ENCODE assay signal across 1 cellular context in the genomic region with DNA sequence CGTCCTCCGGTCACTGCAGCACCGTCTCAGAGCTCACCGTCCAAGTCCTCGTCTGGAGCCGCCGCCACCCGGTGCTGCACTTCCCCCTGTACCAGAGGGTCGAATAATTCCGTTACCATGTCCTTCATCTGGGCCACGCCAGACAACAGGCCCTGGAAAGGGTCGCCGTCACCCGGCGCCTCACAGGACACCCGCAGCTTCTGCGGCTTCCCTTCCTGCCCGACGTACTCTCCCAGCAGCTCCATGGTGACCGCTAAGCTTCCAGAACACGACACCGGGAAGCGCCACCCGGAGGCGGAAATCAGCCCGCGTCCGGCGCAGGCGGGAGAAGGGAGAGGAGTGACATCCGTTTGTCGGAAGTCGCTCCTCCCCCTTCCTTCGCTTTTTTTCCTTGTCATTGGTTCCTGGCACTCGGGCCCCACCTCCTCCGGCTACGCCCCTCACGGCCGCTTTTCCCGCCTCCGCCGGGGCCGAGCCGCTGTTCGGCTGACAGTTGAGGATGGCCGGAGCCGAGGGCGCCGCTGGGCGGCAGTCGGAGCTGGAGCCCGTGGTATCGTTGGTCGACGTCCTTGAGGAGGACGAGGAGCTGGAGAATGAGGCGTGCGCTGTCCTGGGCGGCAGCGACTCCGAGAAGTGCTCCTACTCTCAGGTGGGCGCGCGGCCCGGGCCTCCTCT.
TF ChIP-seq lines count a peak whose summit lies in the region.

A gene with protein sequence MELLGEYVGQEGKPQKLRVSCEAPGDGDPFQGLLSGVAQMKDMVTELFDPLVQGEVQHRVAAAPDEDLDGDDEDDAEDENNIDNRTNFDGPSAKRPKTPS (minus strand): TSS at position 273 of the 675 bp plus-strand sequence. CDS start 28 bp downstream, at position 245.
A gene with protein sequence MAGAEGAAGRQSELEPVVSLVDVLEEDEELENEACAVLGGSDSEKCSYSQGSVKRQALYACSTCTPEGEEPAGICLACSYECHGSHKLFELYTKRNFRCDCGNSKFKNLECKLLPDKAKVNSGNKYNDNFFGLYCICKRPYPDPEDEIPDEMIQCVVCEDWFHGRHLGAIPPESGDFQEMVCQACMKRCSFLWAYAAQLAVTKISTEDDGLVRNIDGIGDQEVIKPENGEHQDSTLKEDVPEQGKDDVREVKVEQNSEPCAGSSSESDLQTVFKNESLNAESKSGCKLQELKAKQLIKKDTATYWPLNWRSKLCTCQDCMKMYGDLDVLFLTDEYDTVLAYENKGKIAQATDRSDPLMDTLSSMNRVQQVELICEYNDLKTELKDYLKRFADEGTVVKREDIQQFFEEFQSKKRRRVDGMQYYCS (plus strand): TSS at position 464 of the 675 bp plus-strand sequence. CDS start 36 bp downstream, at position 500.

TF ChIP-seq in GM12878, 131 proteins besides CTCF, POLR2A, EP300 and RAD21 (continued from another document):
- TF ChIP-seq, protein P1, sequence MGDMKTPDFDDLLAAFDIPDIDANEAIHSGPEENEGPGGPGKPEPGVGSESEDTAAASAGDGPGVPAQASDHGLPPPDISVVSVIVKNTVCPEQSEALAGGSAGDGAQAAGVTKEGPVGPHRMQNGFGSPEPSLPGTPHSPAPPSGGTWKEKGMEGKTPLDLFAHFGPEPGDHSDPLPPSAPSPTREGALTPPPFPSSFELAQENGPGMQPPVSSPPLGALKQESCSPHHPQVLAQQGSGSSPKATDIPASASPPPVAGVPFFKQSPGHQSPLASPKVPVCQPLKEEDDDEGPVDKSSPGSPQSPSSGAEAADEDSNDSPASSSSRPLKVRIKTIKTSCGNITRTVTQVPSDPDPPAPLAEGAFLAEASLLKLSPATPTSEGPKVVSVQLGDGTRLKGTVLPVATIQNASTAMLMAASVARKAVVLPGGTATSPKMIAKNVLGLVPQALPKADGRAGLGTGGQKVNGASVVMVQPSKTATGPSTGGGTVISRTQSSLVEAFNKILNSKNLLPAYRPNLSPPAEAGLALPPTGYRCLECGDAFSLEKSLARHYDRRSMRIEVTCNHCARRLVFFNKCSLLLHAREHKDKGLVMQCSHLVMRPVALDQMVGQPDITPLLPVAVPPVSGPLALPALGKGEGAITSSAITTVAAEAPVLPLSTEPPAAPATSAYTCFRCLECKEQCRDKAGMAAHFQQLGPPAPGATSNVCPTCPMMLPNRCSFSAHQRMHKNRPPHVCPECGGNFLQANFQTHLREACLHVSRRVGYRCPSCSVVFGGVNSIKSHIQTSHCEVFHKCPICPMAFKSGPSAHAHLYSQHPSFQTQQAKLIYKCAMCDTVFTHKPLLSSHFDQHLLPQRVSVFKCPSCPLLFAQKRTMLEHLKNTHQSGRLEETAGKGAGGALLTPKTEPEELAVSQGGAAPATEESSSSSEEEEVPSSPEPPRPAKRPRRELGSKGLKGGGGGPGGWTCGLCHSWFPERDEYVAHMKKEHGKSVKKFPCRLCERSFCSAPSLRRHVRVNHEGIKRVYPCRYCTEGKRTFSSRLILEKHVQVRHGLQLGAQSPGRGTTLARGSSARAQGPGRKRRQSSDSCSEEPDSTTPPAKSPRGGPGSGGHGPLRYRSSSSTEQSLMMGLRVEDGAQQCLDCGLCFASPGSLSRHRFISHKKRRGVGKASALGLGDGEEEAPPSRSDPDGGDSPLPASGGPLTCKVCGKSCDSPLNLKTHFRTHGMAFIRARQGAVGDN (IDR thresholded peaks at IDR 0.05): no peak; the same call in 1 of the 2 replicates
- TF ChIP-seq CREM (IDR thresholded peaks at IDR 0.05; ENCODE audit: low read depth) (peak; percentile 89), RBBP5 (conservative IDR thresholded peaks at IDR 0.05) (no peak), KAT2A (conservative IDR thresholded peaks at IDR 0.05; ENCODE audit: control insufficient read depth, low read depth, low read length) (no peak), RCOR1 (conservative IDR thresholded peaks at IDR 0.05; ENCODE audit: low read depth, low read length) (no peak), CHD4 (IDR thresholded peaks at IDR 0.05) (no peak), BHLHE40 (IDR thresholded peaks at IDR 0.05; ENCODE audit: borderline replicate concordance in 1 of 2, low read depth in 2 of 2, low read length in 1 of 2) (peak; percentile 38 to 53; a peak in 2 of 4 replicates), SPI1 (IDR thresholded peaks at IDR 0.05; ENCODE audit: borderline replicate concordance, insufficient read depth, low read depth, low read length) (peak; percentile 65; the same call in 1 of the 2 replicates), KLF5 (IDR thresholded peaks at IDR 0.05; ENCODE audit: partially characterized antibody) (no peak), NFYA (IDR thresholded peaks at IDR 0.05; ENCODE audit: borderline replicate concordance, low read depth, low read length) (no peak), YY1 (IDR thresholded peaks at IDR 0.05; ENCODE audit: low read depth, low read length) (no peak; the same call in none of the 2 replicates), EED (IDR thresholded peaks at IDR 0.05; ENCODE audit: low read depth) (peak; percentile 94), SREBF2 (IDR thresholded peaks at IDR 0.05; ENCODE audit: low read length) (no peak)
- TF ChIP-seq, protein P2, sequence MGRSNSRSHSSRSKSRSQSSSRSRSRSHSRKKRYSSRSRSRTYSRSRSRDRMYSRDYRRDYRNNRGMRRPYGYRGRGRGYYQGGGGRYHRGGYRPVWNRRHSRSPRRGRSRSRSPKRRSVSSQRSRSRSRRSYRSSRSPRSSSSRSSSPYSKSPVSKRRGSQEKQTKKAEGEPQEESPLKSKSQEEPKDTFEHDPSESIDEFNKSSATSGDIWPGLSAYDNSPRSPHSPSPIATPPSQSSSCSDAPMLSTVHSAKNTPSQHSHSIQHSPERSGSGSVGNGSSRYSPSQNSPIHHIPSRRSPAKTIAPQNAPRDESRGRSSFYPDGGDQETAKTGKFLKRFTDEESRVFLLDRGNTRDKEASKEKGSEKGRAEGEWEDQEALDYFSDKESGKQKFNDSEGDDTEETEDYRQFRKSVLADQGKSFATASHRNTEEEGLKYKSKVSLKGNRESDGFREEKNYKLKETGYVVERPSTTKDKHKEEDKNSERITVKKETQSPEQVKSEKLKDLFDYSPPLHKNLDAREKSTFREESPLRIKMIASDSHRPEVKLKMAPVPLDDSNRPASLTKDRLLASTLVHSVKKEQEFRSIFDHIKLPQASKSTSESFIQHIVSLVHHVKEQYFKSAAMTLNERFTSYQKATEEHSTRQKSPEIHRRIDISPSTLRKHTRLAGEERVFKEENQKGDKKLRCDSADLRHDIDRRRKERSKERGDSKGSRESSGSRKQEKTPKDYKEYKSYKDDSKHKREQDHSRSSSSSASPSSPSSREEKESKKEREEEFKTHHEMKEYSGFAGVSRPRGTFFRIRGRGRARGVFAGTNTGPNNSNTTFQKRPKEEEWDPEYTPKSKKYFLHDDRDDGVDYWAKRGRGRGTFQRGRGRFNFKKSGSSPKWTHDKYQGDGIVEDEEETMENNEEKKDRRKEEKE (IDR thresholded peaks at IDR 0.05): no peak
- TF ChIP-seq, protein P3, sequence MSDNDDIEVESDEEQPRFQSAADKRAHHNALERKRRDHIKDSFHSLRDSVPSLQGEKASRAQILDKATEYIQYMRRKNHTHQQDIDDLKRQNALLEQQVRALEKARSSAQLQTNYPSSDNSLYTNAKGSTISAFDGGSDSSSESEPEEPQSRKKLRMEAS (IDR thresholded peaks at IDR 0.05; ENCODE audit: low read depth, low read length): peak; percentile 27
- TF ChIP-seq, protein P4, sequence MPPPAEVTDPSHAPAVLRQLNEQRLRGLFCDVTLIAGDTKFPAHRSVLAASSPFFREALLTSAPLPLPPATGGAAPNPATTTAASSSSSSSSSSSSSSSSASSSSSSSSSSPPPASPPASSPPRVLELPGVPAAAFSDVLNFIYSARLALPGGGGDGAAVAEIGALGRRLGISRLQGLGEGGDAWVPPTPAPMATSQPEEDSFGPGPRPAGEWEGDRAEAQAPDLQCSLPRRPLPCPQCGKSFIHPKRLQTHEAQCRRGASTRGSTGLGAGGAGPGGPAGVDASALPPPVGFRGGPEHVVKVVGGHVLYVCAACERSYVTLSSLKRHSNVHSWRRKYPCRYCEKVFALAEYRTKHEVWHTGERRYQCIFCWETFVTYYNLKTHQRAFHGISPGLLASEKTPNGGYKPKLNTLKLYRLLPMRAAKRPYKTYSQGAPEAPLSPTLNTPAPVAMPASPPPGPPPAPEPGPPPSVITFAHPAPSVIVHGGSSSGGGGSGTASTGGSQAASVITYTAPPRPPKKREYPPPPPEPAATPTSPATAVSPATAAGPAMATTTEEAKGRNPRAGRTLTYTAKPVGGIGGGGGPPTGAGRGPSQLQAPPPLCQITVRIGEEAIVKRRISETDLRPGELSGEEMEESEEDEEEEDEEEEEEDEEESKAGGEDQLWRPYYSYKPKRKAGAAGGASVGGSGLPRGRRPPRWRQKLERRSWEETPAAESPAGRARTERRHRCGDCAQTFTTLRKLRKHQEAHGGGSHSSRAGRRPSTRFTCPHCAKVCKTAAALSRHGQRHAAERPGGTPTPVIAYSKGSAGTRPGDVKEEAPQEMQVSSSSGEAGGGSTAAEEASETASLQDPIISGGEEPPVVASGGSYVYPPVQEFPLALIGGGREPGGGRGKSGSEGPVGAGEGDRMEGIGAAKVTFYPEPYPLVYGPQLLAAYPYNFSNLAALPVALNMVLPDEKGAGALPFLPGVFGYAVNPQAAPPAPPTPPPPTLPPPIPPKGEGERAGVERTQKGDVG (CRISPR knock-in tag; IDR thresholded peaks at IDR 0.05): no peak
- TF ChIP-seq, protein P5, sequence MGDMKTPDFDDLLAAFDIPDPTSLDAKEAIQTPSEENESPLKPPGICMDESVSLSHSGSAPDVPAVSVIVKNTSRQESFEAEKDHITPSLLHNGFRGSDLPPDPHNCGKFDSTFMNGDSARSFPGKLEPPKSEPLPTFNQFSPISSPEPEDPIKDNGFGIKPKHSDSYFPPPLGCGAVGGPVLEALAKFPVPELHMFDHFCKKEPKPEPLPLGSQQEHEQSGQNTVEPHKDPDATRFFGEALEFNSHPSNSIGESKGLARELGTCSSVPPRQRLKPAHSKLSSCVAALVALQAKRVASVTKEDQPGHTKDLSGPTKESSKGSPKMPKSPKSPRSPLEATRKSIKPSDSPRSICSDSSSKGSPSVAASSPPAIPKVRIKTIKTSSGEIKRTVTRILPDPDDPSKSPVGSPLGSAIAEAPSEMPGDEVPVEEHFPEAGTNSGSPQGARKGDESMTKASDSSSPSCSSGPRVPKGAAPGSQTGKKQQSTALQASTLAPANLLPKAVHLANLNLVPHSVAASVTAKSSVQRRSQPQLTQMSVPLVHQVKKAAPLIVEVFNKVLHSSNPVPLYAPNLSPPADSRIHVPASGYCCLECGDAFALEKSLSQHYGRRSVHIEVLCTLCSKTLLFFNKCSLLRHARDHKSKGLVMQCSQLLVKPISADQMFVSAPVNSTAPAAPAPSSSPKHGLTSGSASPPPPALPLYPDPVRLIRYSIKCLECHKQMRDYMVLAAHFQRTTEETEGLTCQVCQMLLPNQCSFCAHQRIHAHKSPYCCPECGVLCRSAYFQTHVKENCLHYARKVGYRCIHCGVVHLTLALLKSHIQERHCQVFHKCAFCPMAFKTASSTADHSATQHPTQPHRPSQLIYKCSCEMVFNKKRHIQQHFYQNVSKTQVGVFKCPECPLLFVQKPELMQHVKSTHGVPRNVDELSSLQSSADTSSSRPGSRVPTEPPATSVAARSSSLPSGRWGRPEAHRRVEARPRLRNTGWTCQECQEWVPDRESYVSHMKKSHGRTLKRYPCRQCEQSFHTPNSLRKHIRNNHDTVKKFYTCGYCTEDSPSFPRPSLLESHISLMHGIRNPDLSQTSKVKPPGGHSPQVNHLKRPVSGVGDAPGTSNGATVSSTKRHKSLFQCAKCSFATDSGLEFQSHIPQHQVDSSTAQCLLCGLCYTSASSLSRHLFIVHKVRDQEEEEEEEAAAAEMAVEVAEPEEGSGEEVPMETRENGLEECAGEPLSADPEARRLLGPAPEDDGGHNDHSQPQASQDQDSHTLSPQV (IDR thresholded peaks at IDR 0.05): no peak
